ENCODE assay signal across 8 cellular contexts in the genomic region with DNA sequence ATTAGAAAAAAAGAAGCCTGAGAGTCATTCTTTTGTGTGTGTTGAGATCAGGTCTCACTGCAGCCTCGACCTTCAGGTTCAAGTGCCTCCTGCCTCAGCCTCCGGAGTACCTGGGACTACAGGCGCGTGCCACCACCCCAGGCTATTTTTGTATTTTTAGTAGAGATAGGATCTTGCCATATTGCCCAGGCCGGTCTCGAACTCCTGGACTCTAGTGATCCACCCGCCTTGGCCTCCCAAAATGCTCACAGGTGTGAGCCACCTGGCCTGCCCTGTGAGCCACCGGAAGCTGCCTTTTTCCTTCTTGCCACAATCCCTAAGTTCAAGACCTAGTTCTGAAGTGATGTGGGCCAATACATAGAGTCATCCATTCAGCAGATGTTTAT. TPM values are rescaled to one million over a fixed set of nuclear protein-coding genes. Genes with fewer than 3 reads are reported as not detected.
A peak's percentile ranks its signal among the peaks of the same experiment; 100 is the strongest.
DNase-seq lines count a peak whose midpoint lies in the region; ATAC-seq, FAIRE-seq and TF ChIP-seq lines count a peak whose summit lies in the region.

No MANE protein-coding gene starts in this region.

- WGBS in A549 (ENCODE audit: missing lambda C conversion rate) = 76% methylated on average over 5 of the region's 8 CpGs
- WGBS in IMR-90 (ENCODE audit: extremely low coverage in 2 of 2, insufficient read length in 1 of 2), 2 experiments = no CpG with 5 or more reads among the region's 8 CpGs

- H3K4me1 ChIP-seq in A549 = no peaks in the 10 kb centered on the region
- H3K4me1 ChIP-seq in IMR-90 (ENCODE audit: control insufficient read depth, insufficient read depth, low read length) = peaks cover 6% of the 10 kb centered on the region; the same call in 1 of the 2 replicates
- peaks cover 5 to 8% of the 10 kb centered on the region in 2 donors for H3K4me1 ChIP-seq in mucosa of rectum (ENCODE audit: control insufficient read depth in 2 of 2, insufficient read depth in 2 of 2, low read length in 2 of 2)

- intact Hi-C loops in IMR-90 (cut with micrococcal nuclease) = loop anchor here (10.0 kb wide), 1 partner anchor 1011 kb away; no protein-coding TSS in a partner anchor

- H2BK20ac ChIP-seq in IMR-90 (ENCODE audit: low read depth, low read length) = peak overlapping the region; percentile 75; the same call in 1 of the 2 replicates

- H4K91ac ChIP-seq in IMR-90 (ENCODE audit: insufficient read depth, low read depth, low read length) = peak overlapping the region; percentile 90

- DNase-seq in A549 (ENCODE audit: low read depth in 1 of 2, low spot score in 1 of 2) (no peak), IMR-90 (no peak), caudate nucleus (lab: John Stamatoyannopoulos, UW) (peak in 1 of 61 donors; percentile 24), HEK293T (ENCODE audit: extremely low spot score) (no peak), T-helper 9 cell (no peak)

- H2BK5ac ChIP-seq in IMR-90 (ENCODE audit: low read depth, low read length, poor library complexity, severe bottlenecking) = peak overlapping the region; percentile 96

- dilution Hi-C loops in IMR-90 (cut with HindIII; ENCODE audit: low sequenced_read_pairs, unreplicated experiment) = no loop called here

- peak overlapping the region; percentile 21 for H2AK9ac ChIP-seq in IMR-90 (replicated peaks; ENCODE audit: low read depth, low read length, poor library complexity)

- no peak for TF ChIP-seq EP300 in A549 (IDR thresholded peaks at IDR 0.05)

- H4K5ac ChIP-seq in IMR-90 (ENCODE audit: low read depth, low read length) = peak overlapping the region; percentile 96

- H3K14ac ChIP-seq in IMR-90 (replicated peaks; ENCODE audit: low read depth, low read length) = peak overlapping the region; percentile 90

- H2BK120ac ChIP-seq in IMR-90 (ENCODE audit: low read depth, low read length) = peak overlapping the region; percentile 95

- no peak for ATAC-seq in A549
- ATAC-seq in IMR-90 (ENCODE audit: low read depth) = no peak; the same call in 1 of the 2 replicates
- no peak for ATAC-seq in GM19455 (IDR thresholded peaks at IDR 0.05; ENCODE audit: unreplicated experiment)
- ATAC-seq in GM19023 (IDR thresholded peaks at IDR 0.05; ENCODE audit: unreplicated experiment) = no peak

- BruUV-seq in IMR-90 (replicated peaks; lab: Mats Ljungman, UMichigan) = no TSS peak

- TF ChIP-seq RAD21 in A549 (conservative IDR thresholded peaks at IDR 0.05 in 1 of 2, IDR thresholded peaks at IDR 0.05 in 1 of 2) (no peak), IMR-90 (IDR thresholded peaks at IDR 0.05; ENCODE audit: low read length) (no peak)

- no peaks in the 10 kb centered on the region for H3K9me3 ChIP-seq in A549
- H3K9me3 ChIP-seq in IMR-90 (ENCODE audit: control insufficient read depth, insufficient read depth, low read length) = no peaks in the 10 kb centered on the region
- H3K9me3 ChIP-seq in mucosa of rectum (ENCODE audit: control insufficient read depth in 2 of 2, low read length in 2 of 2) = no peaks in the 10 kb centered on the region

- H2AK5ac ChIP-seq in IMR-90 (ENCODE audit: low read depth, low read length) = peak overlapping the region; percentile 45; the same call in 1 of the 2 replicates

- H3K9ac ChIP-seq in IMR-90 (ENCODE audit: low read depth, low read length) (peak overlapping the region; percentile 95; the same call in 1 of the 2 replicates), mucosa of rectum (ENCODE audit: low read depth in 1 of 2, low read length in 2 of 2) (peak overlapping the region; percentile 94 to 96)

- no peak for FAIRE-seq in A549 (lab: Jason Lieb, UNC)

- H3K27ac ChIP-seq in A549 (peak overlapping the region; percentile 88 to 100), IMR-90 (ENCODE audit: insufficient read depth, low read length) (peak overlapping the region; percentile 99), caudate nucleus (ENCODE audit: low read depth, low read length) (peak overlapping the region; percentile 99), mucosa of rectum (ENCODE audit: low read depth in 2 of 2, low read length in 2 of 2) (peak overlapping the region; percentile 96 to 97)

- TF ChIP-seq POLR2A in A549 (IDR thresholded peaks at IDR 0.05; ENCODE audit: low read length) = no peak
- TF ChIP-seq POLR2A in IMR-90 (IDR thresholded peaks at IDR 0.05; ENCODE audit: low read depth, low read length) = no peak

- peak overlapping the region; percentile 97 for H2AFZ ChIP-seq in IMR-90 (replicated peaks; ENCODE audit: low read length, poor library complexity)

- peak overlapping the region; percentile 22 for H3K18ac ChIP-seq in IMR-90 (ENCODE audit: low read depth, low read length)

- CTCF ChIA-PET in A549 (lab: Yijun Ruan, JAX) (interaction anchor here (1.1 to 2.8 kb wide), 6 partner anchors 10 to 1147 kb away, joined by 3 to 19 read pairs (median 6); no protein-coding TSS in a partner anchor), IMR-90 (lab: Yijun Ruan, JAX) (interaction anchor here (0.5 to 2.6 kb wide), 5 partner anchors 10 to 524 kb away, joined by 3 to 42 read pairs (median 6); no protein-coding TSS in a partner anchor), HEK293T (lab: Yijun Ruan, JAX) (interaction anchor here (0.6 to 2.7 kb wide), 12 partner anchors 10 to 553 kb away, joined by 3 to 40 read pairs (median 4); no protein-coding TSS in a partner anchor)

- H3K36me3 ChIP-seq in IMR-90 (ENCODE audit: control insufficient read depth, insufficient read depth, low read length) = no peaks in the 10 kb centered on the region
- H3K36me3 ChIP-seq in mucosa of rectum (ENCODE audit: control insufficient read depth in 2 of 2, insufficient read depth in 2 of 2, low read length in 2 of 2) = no peaks in the 10 kb centered on the region

- peaks cover 4% of the 10 kb centered on the region for H3K9me1 ChIP-seq in IMR-90 (ENCODE audit: insufficient read depth, low read length)

- H3K4me2 ChIP-seq in A549 = peak overlapping the region; percentile 69
- H3K4me2 ChIP-seq in IMR-90 (ENCODE audit: low read depth, low read length) = peak overlapping the region; percentile 67

- no peaks in the 10 kb centered on the region for H3K79me1 ChIP-seq in IMR-90 (ENCODE audit: low read depth in 1 of 2, low read length in 2 of 2)

- H4K8ac ChIP-seq in IMR-90 (ENCODE audit: low read depth in 2 of 2, low read length in 2 of 2) = peak overlapping the region; percentile 94 to 98

- H2BK15ac ChIP-seq in IMR-90 (ENCODE audit: low read depth, low read length) = peak overlapping the region; percentile 10; the same call in 2 of the 3 replicates

- no peaks in the 10 kb centered on the region for H4K20me1 ChIP-seq in IMR-90 (ENCODE audit: insufficient read depth, low read length)

- no peaks in the 10 kb centered on the region for H3K27me3 ChIP-seq in IMR-90 (ENCODE audit: control insufficient read depth, insufficient read depth, low read length)
- H3K27me3 ChIP-seq in mucosa of rectum (ENCODE audit: control insufficient read depth in 2 of 2, insufficient read depth in 2 of 2, low read length in 2 of 2) = peaks cover 0 to 1% of the 10 kb centered on the region in 2 donors

- H3K4me3 ChIP-seq in A549 = peak overlapping the region; percentile 61
- peak overlapping the region; percentile 76; the same call in 1 of the 2 replicates for H3K4me3 ChIP-seq in IMR-90 (ENCODE audit: insufficient read depth, low read depth, low read length)
- H3K4me3 ChIP-seq in mucosa of rectum (ENCODE audit: low read length in 2 of 2) = peak overlapping the region; percentile 91 to 96

- H3K56ac ChIP-seq in IMR-90 (ENCODE audit: extremely low read depth, insufficient read depth, low read length) = peak overlapping the region; percentile 74; the same call in 1 of the 2 replicates

- H3K23ac ChIP-seq in IMR-90 (ENCODE audit: low read depth, low read length) = peak overlapping the region; percentile 91

- in situ Hi-C loops in IMR-90 (cut with MboI; ENCODE audit: low sequenced_read_pairs) = loop anchor here (5.0 to 25.0 kb wide), 5 partner anchors 147 to 1008 kb away; partner anchors contain the start of gene PDGFC

- TF ChIP-seq CTCF in A549 (IDR thresholded peaks at IDR 0.05) (no peak), IMR-90 (conservative IDR thresholded peaks at IDR 0.05; ENCODE audit: low read depth, low read length) (no peak)

- peak overlapping the region; percentile 88 for H3K4ac ChIP-seq in IMR-90 (ENCODE audit: low read depth, low read length)

- POLR2A ChIA-PET in A549 (lab: Yijun Ruan, JAX) (interaction anchor here (1.3 to 1.6 kb wide), 2 partner anchors 144 to 550 kb away, joined by 5 to 13 read pairs; no protein-coding TSS in a partner anchor), IMR-90 (lab: Charles Lee; ENCODE audit: unreplicated experiment) (interaction anchor here (0.6 kb wide), 1 partner anchor 144 kb away, joined by 6 read pairs; no protein-coding TSS in a partner anchor), HEK293T (lab: Yijun Ruan, JAX) (interaction anchor here (0.6 to 1.6 kb wide), 15 partner anchors 9 to 569 kb away, joined by 3 to 14 read pairs (median 3); no protein-coding TSS in a partner anchor)

TF ChIP-seq in A549, 52 proteins besides CTCF, POLR2A, EP300 and RAD21 (continues in another document):
- TF ChIP-seq EHMT2 (IDR thresholded peaks at IDR 0.05; ENCODE audit: low read depth) (no peak), HOXB13 (CRISPR knock-in tag; IDR thresholded peaks at IDR 0.05; ENCODE audit: low read depth) (no peak)

TF ChIP-seq in IMR-90, 13 proteins besides CTCF, POLR2A, EP300 and RAD21 (continues in another document):
- no peak for TF ChIP-seq RCOR1 (IDR thresholded peaks at IDR 0.05; ENCODE audit: insufficient replicate concordance, low read length)

TF ChIP-seq in HEK293T, 16 proteins besides CTCF, POLR2A, EP300 and RAD21 (continues in another document):
- TF ChIP-seq FOXA1 (IDR thresholded peaks at IDR 0.05) (no peak), TARDBP (IDR thresholded peaks at IDR 0.05) (no peak), FOXK2 (IDR thresholded peaks at IDR 0.05) (no peak)

RNA-seq across cellular contexts. Expression of gene CTSO, which starts 0.4 kb away (rescaled TPM):
- polyA plus RNA-seq in A549 (2011; rRNA removed) (1.7 and 2.0 TPM in 2 replicates), A549 (2017; fragmentation: RNase III; extraction: RNeasy Plus Mini Kit Qiagen cat#74134 plus additional on column Dnase treatment) (0.72 to 0.81 TPM (median 0.78 TPM) in 3 replicates), IMR-90 (2012; rRNA removed) (3.4 and 3.9 TPM in 2 replicates)
- polyA plus RNA-seq in A549 (2012; cell fraction: cytosol; rRNA removed) = 0.11 and 0.12 TPM in 2 replicates
- polyA plus RNA-seq in A549 (2012; cell fraction: nucleus; rRNA removed) = 0.06 and 0.12 TPM in 2 replicates
- 0.19 and 0.37 TPM in 2 replicates for polyA minus RNA-seq in A549 (2011; rRNA and poly(A)+ RNA removed)
- 2.9 and 3.6 TPM in 2 replicates for total RNA-seq in IMR-90 (2012; rRNA removed)
- polyA plus RNA-seq in IMR-90 (2012; cell fraction: cytosol; rRNA removed) = 1.7 and 2.1 TPM in 2 replicates
- 0.48 and 3.7 TPM in 2 replicates for polyA plus RNA-seq in IMR-90 (2012; cell fraction: nucleus; rRNA removed; ENCODE audit: low replicate concordance)

RNA-seq across cellular contexts. Expression of gene TDO2, which starts 50.6 kb away (rescaled TPM):
- polyA plus RNA-seq in A549 (2011; rRNA removed) (2.9 and 4.0 TPM in 2 replicates), A549 (2017; fragmentation: RNase III; extraction: RNeasy Plus Mini Kit Qiagen cat#74134 plus additional on column Dnase treatment) (2.0 to 2.6 TPM (median 2.6 TPM) in 3 replicates), IMR-90 (2012; rRNA removed) (0.09 and 0.19 TPM in 2 replicates)
- polyA plus RNA-seq in A549 (2012; cell fraction: cytosol; rRNA removed) = 0.39 and 0.44 TPM in 2 replicates
- 0.13 and 0.59 TPM in 2 replicates for polyA plus RNA-seq in A549 (2012; cell fraction: nucleus; rRNA removed)
- polyA minus RNA-seq in A549 (2011; rRNA and poly(A)+ RNA removed) = 1.2 and 1.9 TPM in 2 replicates
- total RNA-seq in IMR-90 (2012; rRNA removed) = 0.18 and 0.28 TPM in 2 replicates
- polyA plus RNA-seq in IMR-90 (2012; cell fraction: cytosol; rRNA removed) = 0.02 TPM in 1 of 2 replicates, not detected in the other
- polyA plus RNA-seq in IMR-90 (2012; cell fraction: nucleus; rRNA removed; ENCODE audit: low replicate concordance) = 0.03 and 0.46 TPM in 2 replicates
